In genomic region chr7:151167197-151167911, GRCh38 we compare ENCODE assay signal across 8 cellular contexts. TPM values are rescaled to one million over a fixed set of nuclear protein-coding genes. Genes with fewer than 3 reads are reported as not detected.
DNase-seq lines count a peak whose midpoint lies in the region; TF ChIP-seq lines count a peak whose summit lies in the region.

GBX1 (minus strand) TSS chr7:151167694; CDS start chr7:151167548, 146 bp downstream.

- H3K27ac ChIP-seq in left ventricle myocardium inferior (replicated peaks): no peak within 1 kb of the TSS

- TF ChIP-seq CTCF in left ventricle myocardium inferior (IDR thresholded peaks at IDR 0.05; ENCODE audit: borderline replicate concordance): peak; percentile 44

- H3K4me3 Mint-ChIP-seq in T-helper 1 cell treated with Interleukin-12 subunit alpha and Interleukin-12 subunit beta and Interleukin-4 antibody, amounts not matched to agents 30 μg/mL and 1 μg/mL, for 36 hours: peak within 1 kb of the TSS; percentile 74

- DNase-seq in T-helper 1 cell (no peak), left ventricle myocardium inferior (no peak), retina (peak; percentile 72), AG08395 (ENCODE audit: low spot score) (no peak), GM19238 (ENCODE audit: insufficient read length, low spot score) (no peak)
- DNase-seq in activated T-cell treated with anti-CD3 and anti-CD28 coated beads, Interleukin-2, amount 50 U/mL, for 1 hour: peak; percentile 46
- no peak for DNase-seq in effector CD4-positive, alpha-beta T cell

- no peaks in the 10 kb centered on the region for H3K36me3 Mint-ChIP-seq in T-helper 1 cell treated with Interleukin-12 subunit alpha and Interleukin-12 subunit beta and Interleukin-4 antibody, amounts not matched to agents 30 μg/mL and 1 μg/mL, for 36 hours (ENCODE audit: low read depth)

- intact Hi-C loops in left ventricle myocardium inferior (cut with micrococcal nuclease): no loop called here

- H3K36me3 ChIP-seq in left ventricle myocardium inferior: no peaks in the 10 kb centered on the region

- H3K27me3 Mint-ChIP-seq in T-helper 1 cell treated with Interleukin-12 subunit alpha and Interleukin-12 subunit beta and Interleukin-4 antibody, amounts not matched to agents 30 μg/mL and 1 μg/mL, for 36 hours (ENCODE audit: low read depth): peaks cover 39% of the 10 kb centered on the region

- peaks cover 50% of the 10 kb centered on the region for H3K4me1 ChIP-seq in left ventricle myocardium inferior

- H3K4me1 Mint-ChIP-seq in T-helper 1 cell treated with Interleukin-12 subunit alpha and Interleukin-12 subunit beta and Interleukin-4 antibody, amounts not matched to agents 30 μg/mL and 1 μg/mL, for 36 hours (ENCODE audit: low read depth): peaks cover 3% of the 10 kb centered on the region

- H3K27me3 ChIP-seq in left ventricle myocardium inferior (ENCODE audit: low read depth): peaks cover 61% of the 10 kb centered on the region

- H3K4me3 ChIP-seq in left ventricle myocardium inferior: peak within 1 kb of the TSS; percentile 66

- no peaks in the 10 kb centered on the region for H3K9me3 Mint-ChIP-seq in T-helper 1 cell treated with Interleukin-12 subunit alpha and Interleukin-12 subunit beta and Interleukin-4 antibody, amounts not matched to agents 30 μg/mL and 1 μg/mL, for 36 hours

- no peak within 1 kb of the TSS for H3K27ac Mint-ChIP-seq in T-helper 1 cell treated with Interleukin-12 subunit alpha and Interleukin-12 subunit beta and Interleukin-4 antibody, amounts not matched to agents 30 μg/mL and 1 μg/mL, for 36 hours

- H3K9me3 ChIP-seq in left ventricle myocardium inferior (replicated peaks): no peaks in the 10 kb centered on the region

RNA-seq across cellular contexts. Expression of gene GBX1, which starts in this region (rescaled TPM):
- 1.9 TPM for total RNA-seq in left ventricle myocardium inferior

Comparison
In these comparisons a context has a peak if more than half of its experiments do, and no peak if none do; other contexts are left out.
1. DNase-seq: peak in activated T-cell treated with anti-CD3 and anti-CD28 coated beads, Interleukin-2, amount 50 U/mL, for 1 hour (single experiment) and retina (single experiment); none in T-helper 1 cell (0 of 5), left ventricle myocardium inferior (single experiment), AG08395 (single experiment), effector CD4-positive, alpha-beta T cell (single experiment) and GM19238 (single experiment).